ENCODE assay signal across 9 cellular contexts in genomic region chr1:3651011-3651938, GRCh38. TPM values are rescaled to one million over a fixed set of nuclear protein-coding genes. Genes with fewer than 3 reads are reported as not detected.
DNase-seq lines count a peak whose midpoint lies in the region; ATAC-seq and TF ChIP-seq lines count a peak whose summit lies in the region.
"Had no signal": no experiment of that assay in that cellular context is flagged by ENCODE, and none has a peak within 500 bp of the region (broad histone marks: within the 10 kb centered on the region; RNA-seq: fewer than 3 reads in every experiment).

No MANE protein-coding gene starts in this region.

- H3K36me3 ChIP-seq in NT2/D1 (ENCODE audit: insufficient read depth, insufficient read length, low read length): peaks cover 12% of the 10 kb centered on the region
- H3K36me3 ChIP-seq in effector memory CD4-positive, alpha-beta T cell (ENCODE audit: control insufficient read depth, insufficient read depth, low read length): peaks cover 10% of the 10 kb centered on the region
- H3K36me3 ChIP-seq in ovary: no peaks in the 10 kb centered on the region

- intact Hi-C loops in ovary (cut with DNase I): no loop called here

- peak; percentile 41 for DNase-seq in Daoy (ENCODE audit: low read depth)
- no peak for DNase-seq in NT2/D1 (ENCODE audit: low read depth, low spot score)
- no peak for DNase-seq in effector memory CD4-positive, alpha-beta T cell
- peak in 1 of 5 donors; percentile 41 for DNase-seq in ovary
- no peak for DNase-seq in NCI-H2029 treated with DMSO at 0.1 percent for 48 hours (lab: John Stamatoyannopoulos, UW)
- DNase-seq in activated CD4-positive, alpha-beta T cell treated with anti-CD3 and anti-CD28 coated beads, Interleukin-2, amount 50 U/mL, for 4 hours: no peak

- TF ChIP-seq POLR2A in ovary (IDR thresholded peaks at IDR 0.05): no peak

- peak overlapping the region; percentile 72 for H3K9ac ChIP-seq in NT2/D1 (ENCODE audit: insufficient read length, low read depth)

- H3K9me3 ChIP-seq in NT2/D1 (ENCODE audit: insufficient read depth, low read length) (no peaks in the 10 kb centered on the region), ovary (no peaks in the 10 kb centered on the region)
- no peaks in the 10 kb centered on the region for H3K9me3 ChIP-seq in effector memory CD4-positive, alpha-beta T cell (ENCODE audit: control insufficient read depth, low read length)

- TF ChIP-seq CTCF in ovary (IDR thresholded peaks at IDR 0.05): no peak

- H3K4me3 ChIP-seq in NT2/D1 (ENCODE audit: insufficient read length, low read depth): peak overlapping the region; percentile 37
- H3K4me3 ChIP-seq in effector memory CD4-positive, alpha-beta T cell (ENCODE audit: insufficient read depth, low read depth, low read length, poor library complexity, severe bottlenecking): peak overlapping the region; percentile 24
- H3K4me3 ChIP-seq in ovary: peak overlapping the region; percentile 31

- peaks cover 66% of the 10 kb centered on the region for H3K27me3 ChIP-seq in NT2/D1 (ENCODE audit: insufficient read depth, insufficient read length)
- H3K27me3 ChIP-seq in effector memory CD4-positive, alpha-beta T cell (replicated peaks; ENCODE audit: control insufficient read depth, insufficient read depth, low read length, poor library complexity, severe bottlenecking): peaks cover 32% of the 10 kb centered on the region
- H3K27me3 ChIP-seq in ovary: peaks cover 12% of the 10 kb centered on the region

- H3K27ac ChIP-seq in effector memory CD4-positive, alpha-beta T cell (ENCODE audit: insufficient read depth, low read length, poor library complexity, severe bottlenecking): no peak overlapping the region
- no peak overlapping the region for H3K27ac ChIP-seq in ovary

- no peak for TF ChIP-seq EP300 in ovary (IDR thresholded peaks at IDR 0.05)

- 4 to 6% (median 4%) methylated on average over 66 to 84 of the region's 84 CpGs for WGBS in ovary, 3 donors

- no peak for ATAC-seq in HG02678 (IDR thresholded peaks at IDR 0.05; ENCODE audit: unreplicated experiment)
- ATAC-seq in HG03159 (IDR thresholded peaks at IDR 0.05; ENCODE audit: unreplicated experiment): no peak

- H3K4me1 ChIP-seq in NT2/D1 (ENCODE audit: insufficient read depth, insufficient read length) (peaks cover 4% of the 10 kb centered on the region), ovary (ENCODE audit: insufficient read depth) (peaks cover 8% of the 10 kb centered on the region)
- peaks cover 35% of the 10 kb centered on the region for H3K4me1 ChIP-seq in effector memory CD4-positive, alpha-beta T cell (ENCODE audit: control insufficient read depth, insufficient read depth, low read length, poor library complexity, severe bottlenecking)

RNA-seq across cellular contexts. Expression of gene TP73, which starts 1.0 kb away (rescaled TPM):
- 0.89 and 2.5 TPM in 2 replicates for total RNA-seq in Daoy (2014; rRNA removed; shearing (Covaris generic))
- 1 to 10 TPM in 1 of 7 donors, under 1 TPM in 6; 0.13 to 7.5 (median 0.47) TPM for total RNA-seq in ovary
- under 1 TPM; 0.03 to 0.04 TPM for polyA plus RNA-seq in ovary
- total RNA-seq: mononuclear cell had no signal

RNA-seq across cellular contexts. Expression of gene WRAP73, which starts 1.4 kb away (rescaled TPM):
- total RNA-seq in Daoy (2014; rRNA removed; shearing (Covaris generic)): 17.4 and 33.9 TPM in 2 replicates
- 10 to 100 TPM; 10.3 to 16.7 (median 15.8) TPM for total RNA-seq in ovary
- polyA plus RNA-seq in ovary: 10 to 100 TPM in 1 of 2 donors, 1 to 10 TPM in 1; 5.3 to 18.0 TPM

RNA-seq across cellular contexts. Expression of gene TPRG1L, which starts 26.5 kb away (rescaled TPM):
- total RNA-seq in Daoy (2014; rRNA removed; shearing (Covaris generic)): 7.0 and 8.5 TPM in 2 replicates
- total RNA-seq in ovary: 10 to 100 TPM; 25.3 to 51.1 (median 44.2) TPM
- polyA plus RNA-seq in ovary: 10 to 100 TPM; 40.1 to 71.5 TPM

RNA-seq across cellular contexts. Expression of gene MEGF6, which starts 40.0 kb away (rescaled TPM):
- total RNA-seq in Daoy (2014; rRNA removed; shearing (Covaris generic)): 2.5 and 5.1 TPM in 2 replicates
- 100 to 1,000 TPM in 1 of 7 donors, 10 to 100 TPM in 5, 1 to 10 TPM in 1; 6.0 to 117 (median 14.6) TPM for total RNA-seq in ovary
- 10 to 100 TPM in 1 of 2 donors, under 1 TPM in 1; 0.10 to 12.0 TPM for polyA plus RNA-seq in ovary
